Comparison of ENCODE assay signal across 19 cellular contexts in genomic region chr2:74005786-74006185, GRCh38. TPM values are rescaled to one million over a fixed set of nuclear protein-coding genes. Genes with fewer than 3 reads are reported as not detected.
A peak's percentile ranks its signal among the peaks of the same experiment; 100 is the strongest.
DNase-seq lines count a peak whose midpoint lies in the region; ATAC-seq and TF ChIP-seq lines count a peak whose summit lies in the region.
"Had no signal": no experiment of that assay in that cellular context is flagged by ENCODE, and none has a peak within 500 bp of the region (broad histone marks: within the 10 kb centered on the region; RNA-seq: fewer than 3 reads in every experiment).

No MANE protein-coding gene starts in this region.

- POLR2A ChIA-PET in T-cell (lab: Charles Lee) = interaction anchor here in 1 of 2 donors (0.5 to 0.7 kb wide), 2 partner anchors 27 to 58 kb away, joined by 4 to 5 read pairs; no protein-coding TSS in a partner anchor

- H3K9me3 ChIP-seq in BLaER1 (no peaks in the 10 kb centered on the region), psoas muscle (no peaks in the 10 kb centered on the region)
- H3K9me3 ChIP-seq: Caco-2, neutrophil had no signal

- intact Hi-C loops in psoas muscle (cut with DNase I) = no loop called here

- H3K4me2 ChIP-seq in BLaER1 = peak overlapping the region; percentile 99

- H3K9me3 Mint-ChIP-seq in IgD-negative memory B cell = no peaks in the 10 kb centered on the region
- no peaks in the 10 kb centered on the region for H3K9me3 Mint-ChIP-seq in endothelial cell (ENCODE audit: unreplicated experiment)
- H3K9me3 Mint-ChIP-seq in nephron progenitor cell = no peaks in the 10 kb centered on the region
- H3K9me3 Mint-ChIP-seq in T-cell = no peaks in the 10 kb centered on the region
- H3K9me3 Mint-ChIP-seq: activated naive CD4-positive, alpha-beta T cell treated with anti-CD3 and anti-CD28 coated beads for 36 hours; stimulated activated naive CD8-positive, alpha-beta T cell treated with anti-CD3 and anti-CD28 coated beads, Interleukin-15, amount 100 ng/mL, for 72 hours had no signal

- H3K4me1 ChIP-seq in BLaER1 = peaks cover 89% of the 10 kb centered on the region
- H3K4me1 ChIP-seq in psoas muscle = peaks cover 26% of the 10 kb centered on the region

- H3K27ac ChIP-seq in BLaER1 (no peak overlapping the region), psoas muscle (no peak overlapping the region)
- H3K27ac ChIP-seq: neutrophil had no signal

- H3K27me3 Mint-ChIP-seq in IgD-negative memory B cell (no peaks in the 10 kb centered on the region), endothelial cell (ENCODE audit: unreplicated experiment) (peaks cover 4% of the 10 kb centered on the region), nephron progenitor cell (ENCODE audit: low read depth, poor library complexity) (peaks cover 2% of the 10 kb centered on the region), T-cell (no peaks in the 10 kb centered on the region)
- H3K27me3 Mint-ChIP-seq: stimulated activated naive CD8-positive, alpha-beta T cell treated with anti-CD3 and anti-CD28 coated beads, Interleukin-15, amount 100 ng/mL, for 72 hours had no signal

- CTCF ChIA-PET in T-cell (lab: Charles Lee) = no interaction called here

- peaks cover 20 to 31% (median 28%) of the 10 kb centered on the region in 3 donors for H3K4me1 Mint-ChIP-seq in IgD-negative memory B cell
- H3K4me1 Mint-ChIP-seq in endothelial cell (ENCODE audit: unreplicated experiment) = peaks cover 47% of the 10 kb centered on the region
- peaks cover 87% of the 10 kb centered on the region for H3K4me1 Mint-ChIP-seq in nephron progenitor cell
- H3K4me1 Mint-ChIP-seq in T-cell = peaks cover 58 to 63% (median 62%) of the 10 kb centered on the region in 3 donors

- peaks cover 66% of the 10 kb centered on the region for H3K36me3 ChIP-seq in BLaER1
- no peaks in the 10 kb centered on the region for H3K36me3 ChIP-seq in psoas muscle (ENCODE audit: insufficient read depth in 1 of 2, low read depth in 1 of 2)

- DNase-seq in endothelial cell (ENCODE audit: low spot score) = no peak
- DNase-seq in nephron progenitor cell = no peak
- DNase-seq in HCEC 1CT = no peak
- no peak for DNase-seq in psoas muscle
- DNase-seq in T-cell = no peak
- no peak for DNase-seq in NCI-H146 (lab: John Stamatoyannopoulos, UW)
- DNase-seq: activated CD4-positive, alpha-beta T cell treated with anti-CD3 and anti-CD28 coated beads for 48 hours; activated naive CD4-positive, alpha-beta T cell treated with anti-CD3 and anti-CD28 coated beads for 36 hours; aorta; Caco-2; cortex of kidney; GF-D8; mammary epithelial cell; stimulated activated naive CD8-positive, alpha-beta T cell treated with anti-CD3 and anti-CD28 coated beads, Interleukin-15, amount 100 ng/mL, for 72 hours; T1000 had no signal

- H3K27me3 ChIP-seq in BLaER1 = no peaks in the 10 kb centered on the region
- no peaks in the 10 kb centered on the region for H3K27me3 ChIP-seq in psoas muscle (ENCODE audit: insufficient read depth in 3 of 3, low read length in 2 of 3)

- ATAC-seq in psoas muscle (no peak), T-cell (replicated peaks in 1 of 4) (no peak)
- ATAC-seq: right cardiac atrium; stimulated activated naive CD8-positive, alpha-beta T cell treated with anti-CD3 and anti-CD28 coated beads, Interleukin-15, amount 100 ng/mL, for 72 hours had no signal

- peak overlapping the region in 2 of 3 donors; percentile 42 to 53 for H3K27ac Mint-ChIP-seq in IgD-negative memory B cell
- H3K27ac Mint-ChIP-seq in endothelial cell (ENCODE audit: unreplicated experiment) = no peak overlapping the region
- peak overlapping the region; percentile 18 for H3K27ac Mint-ChIP-seq in nephron progenitor cell
- H3K27ac Mint-ChIP-seq in T-cell = no peak overlapping the region
- H3K27ac Mint-ChIP-seq: activated naive CD4-positive, alpha-beta T cell treated with anti-CD3 and anti-CD28 coated beads for 36 hours had no signal

- WGBS in psoas muscle, 3 donors = 44 to 58% (median 53%) methylated on average over 8 of the region's 8 CpGs

- H3K4me3 Mint-ChIP-seq in IgD-negative memory B cell (no peak overlapping the region), endothelial cell (ENCODE audit: unreplicated experiment) (peak overlapping the region; percentile 17), nephron progenitor cell (no peak overlapping the region), T-cell (no peak overlapping the region)
- H3K4me3 Mint-ChIP-seq: activated naive CD4-positive, alpha-beta T cell treated with anti-CD3 and anti-CD28 coated beads for 36 hours; stimulated activated naive CD8-positive, alpha-beta T cell treated with anti-CD3 and anti-CD28 coated beads, Interleukin-15, amount 100 ng/mL, for 72 hours had no signal

- TF ChIP-seq CTCF in endothelial cell (IDR thresholded peaks at IDR 0.05; ENCODE audit: unreplicated experiment) (no peak), nephron progenitor cell (IDR thresholded peaks at IDR 0.05) (no peak), psoas muscle (IDR thresholded peaks at IDR 0.05) (no peak)

- H3K9ac ChIP-seq in BLaER1 = no peak overlapping the region

- H3K36me3 Mint-ChIP-seq in IgD-negative memory B cell (peaks cover 4% of the 10 kb centered on the region), endothelial cell (ENCODE audit: low read depth, unreplicated experiment) (peaks cover 5% of the 10 kb centered on the region), nephron progenitor cell (ENCODE audit: low read depth) (peaks cover 11% of the 10 kb centered on the region), T-cell (peaks cover 6% of the 10 kb centered on the region)

- H3K4me3 ChIP-seq in BLaER1 = no peak overlapping the region
- H3K4me3 ChIP-seq in psoas muscle = no peak overlapping the region

- peaks cover 100% of the 10 kb centered on the region for H4K20me1 ChIP-seq in BLaER1

RNA-seq across cellular contexts. Expression of gene TET3, which starts 21.1 kb away (rescaled TPM):
- 0.46 TPM for polyA plus RNA-seq in IgD-negative memory B cell
- total RNA-seq in endothelial cell (ENCODE audit: unreplicated experiment) = 23.0 TPM
- 1 to 10 TPM; 1.7 to 4.8 (median 3.9) TPM for total RNA-seq in psoas muscle
- polyA plus RNA-seq in psoas muscle = 10 to 100 TPM in 1 of 3 donors, 1 to 10 TPM in 1, under 1 TPM in 1; 0.56 to 11.2 (median 1.0) TPM
- 10 to 100 TPM; 22.5 to 32.2 (median 26.8) TPM for total RNA-seq in T-cell

Comparison
In these comparisons a context has a peak if more than half of its experiments do, and no peak if none do; other contexts are left out.
1. H3K27ac Mint-ChIP-seq: peak in IgD-negative memory B cell (2 of 3) and nephron progenitor cell (single experiment); none in endothelial cell (single experiment) and T-cell (0 of 2).